In genomic region chr11:65435981-65436411, GRCh38 we compare ENCODE assay signal across 2 cellular contexts.
A peak's percentile ranks its signal among the peaks of the same experiment; 100 is the strongest.
TF ChIP-seq lines count a peak whose summit lies in the region.

No MANE protein-coding gene starts in this region.

TF ChIP-seq in K562, 482 proteins besides CTCF, POLR2A, EP300 and RAD21 (continued from another document):
- TF ChIP-seq PATZ1 (CRISPR knock-in tag; IDR thresholded peaks at IDR 0.05; ENCODE audit: borderline replicate concordance) (no peak), RBFOX2 (IDR thresholded peaks at IDR 0.05; ENCODE audit: low read depth, low read length) (peak; percentile 24; the same call in 1 of the 2 replicates), ZNF124 (CRISPR knock-in tag; IDR thresholded peaks at IDR 0.05) (no peak), MECOM (CRISPR knock-in tag; IDR thresholded peaks at IDR 0.05) (no peak), POLR2AphosphoS5 (IDR thresholded peaks at IDR 0.05; ENCODE audit: control insufficient read depth, insufficient read depth, low read depth, low read length) (0 out of 2 replicates have a peak, but pooled peaks have one; percentile 5), NCOA2 (IDR thresholded peaks at IDR 0.05; ENCODE audit: partially characterized antibody in 2 of 2) (no peak), TSC22D4 (tag; IDR thresholded peaks at IDR 0.05) (no peak), ZBTB7A (IDR thresholded peaks at IDR 0.05; ENCODE audit: borderline replicate concordance, control insufficient read depth, low read depth, low read length) (no peak), RAD51 (IDR thresholded peaks at IDR 0.05; ENCODE audit: borderline replicate concordance, low read depth) (no peak)

TF ChIP-seq in HepG2, 621 proteins besides CTCF, POLR2A, EP300 and RAD21 (continued from another document):
- TF ChIP-seq ZNF407 (CRISPR knock-in tag; IDR thresholded peaks at IDR 0.05; ENCODE audit: not compliant biosample characterization) (no peak), ISX (CRISPR knock-in tag; conservative IDR thresholded peaks at IDR 0.05) (no peak), ZNF256 (CRISPR knock-in tag; conservative IDR thresholded peaks at IDR 0.05) (no peak), ZFYVE20 (CRISPR knock-in tag; IDR thresholded peaks at IDR 0.05; ENCODE audit: borderline replicate concordance, low read depth) (no peak), RELA (CRISPR knock-in tag; IDR thresholded peaks at IDR 0.05) (no peak), ZNF260 (CRISPR knock-in tag; IDR thresholded peaks at IDR 0.05; ENCODE audit: borderline replicate concordance, low read depth) (no peak), ZNF563 (CRISPR knock-in tag; IDR thresholded peaks at IDR 0.05) (no peak), ZNF660 (CRISPR knock-in tag; IDR thresholded peaks at IDR 0.05; ENCODE audit: borderline replicate concordance, low read depth) (no peak), ZNF670 (CRISPR knock-in tag; IDR thresholded peaks at IDR 0.05; ENCODE audit: borderline replicate concordance) (no peak), ZNF547 (CRISPR knock-in tag; IDR thresholded peaks at IDR 0.05) (no peak), NCOA5 (CRISPR knock-in tag; IDR thresholded peaks at IDR 0.05) (no peak), AGO2 (optimal IDR thresholded peaks at IDR 0.05; ENCODE audit: low read depth, low read length) (peak; percentile 93), ZNF354B (CRISPR knock-in tag; IDR thresholded peaks at IDR 0.05) (no peak), ZNF607 (CRISPR knock-in tag; IDR thresholded peaks at IDR 0.05; ENCODE audit: borderline replicate concordance) (no peak), CAMTA2 (CRISPR knock-in tag; IDR thresholded peaks at IDR 0.05; ENCODE audit: borderline replicate concordance) (no peak), NFE2L1 (CRISPR knock-in tag; IDR thresholded peaks at IDR 0.05; ENCODE audit: borderline replicate concordance) (no peak), PRMT3 (CRISPR knock-in tag; IDR thresholded peaks at IDR 0.05; ENCODE audit: borderline replicate concordance, low read depth) (no peak), ZNF337 (CRISPR knock-in tag; IDR thresholded peaks at IDR 0.05; ENCODE audit: borderline replicate concordance, low read depth) (no peak), HNRNPLL (IDR thresholded peaks at IDR 0.05; ENCODE audit: low read depth, low read length, poor library complexity, severe bottlenecking) (no peak), KLF12 (CRISPR knock-in tag; IDR thresholded peaks at IDR 0.05; ENCODE audit: borderline replicate concordance) (no peak), SP4 (CRISPR knock-in tag; IDR thresholded peaks at IDR 0.05) (no peak), AKAP8 (CRISPR knock-in tag; IDR thresholded peaks at IDR 0.05) (no peak), IRF9 (CRISPR knock-in tag; IDR thresholded peaks at IDR 0.05; ENCODE audit: borderline replicate concordance) (no peak), MTA1 (CRISPR knock-in tag; IDR thresholded peaks at IDR 0.05; ENCODE audit: borderline replicate concordance) (no peak), KLF15 (CRISPR knock-in tag; IDR thresholded peaks at IDR 0.05; ENCODE audit: borderline replicate concordance) (no peak), ZMAT5 (CRISPR knock-in tag; IDR thresholded peaks at IDR 0.05; ENCODE audit: borderline replicate concordance, low read depth) (no peak), HNRNPK (IDR thresholded peaks at IDR 0.05; ENCODE audit: low read depth, low read length, poor library complexity, severe bottlenecking) (no peak)
TF ChIP-seq in HepG2: peak in this region for 8.
